ENCODE assay signal across 3 cellular contexts in the genomic region with DNA sequence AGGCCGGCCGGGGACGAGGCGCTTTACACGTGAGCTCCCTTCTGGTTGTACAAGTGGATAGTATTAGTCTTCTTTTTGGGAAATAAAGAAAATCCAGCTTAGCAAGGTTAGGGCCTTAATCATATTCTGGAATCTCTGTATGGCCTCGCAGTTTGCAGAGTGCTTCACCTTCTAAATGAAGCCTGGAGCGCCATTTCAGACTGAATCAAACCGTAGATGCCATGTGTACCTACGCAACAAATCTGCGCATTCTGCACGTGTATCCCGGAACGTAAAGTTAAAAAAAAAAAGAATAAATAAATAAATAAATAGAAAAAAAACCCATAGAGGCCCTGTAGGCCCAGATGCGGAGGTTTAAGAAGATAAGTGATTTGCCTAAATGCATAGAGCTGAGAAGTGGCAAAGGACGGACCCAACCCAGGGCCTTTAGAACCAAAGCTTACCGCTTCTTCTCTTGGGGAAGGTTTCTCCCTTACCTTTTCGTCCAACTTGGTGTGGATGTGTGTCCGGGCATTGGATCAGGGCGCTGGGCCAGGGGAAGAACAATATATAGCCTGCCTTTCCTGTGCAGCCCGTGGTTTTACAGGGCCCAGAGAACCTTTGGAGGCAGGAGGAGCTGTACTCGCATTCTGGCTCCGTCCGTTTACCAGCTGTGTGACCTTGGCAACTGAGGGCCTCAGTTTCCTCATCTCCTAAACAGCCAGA.
A peak's percentile ranks its signal among the peaks of the same experiment; 100 is the strongest.
TF ChIP-seq lines count a peak whose summit lies in the region.

No MANE protein-coding gene starts in this region.

TF ChIP-seq in SK-N-SH, 30 proteins besides CTCF, POLR2A, EP300 and RAD21:
- TF ChIP-seq TAF1 (IDR thresholded peaks at IDR 0.05; ENCODE audit: borderline replicate concordance, low read depth, low read length) (no peak), EZH2phosphoT487 (IDR thresholded peaks at IDR 0.05; ENCODE audit: borderline replicate concordance, low read depth) (no peak)

TF ChIP-seq in SK-N-SH treated with all-trans-retinoic acid at 6 μM for 48 hours, 23 proteins besides CTCF, POLR2A, EP300 and RAD21:
- TF ChIP-seq, protein P1, sequence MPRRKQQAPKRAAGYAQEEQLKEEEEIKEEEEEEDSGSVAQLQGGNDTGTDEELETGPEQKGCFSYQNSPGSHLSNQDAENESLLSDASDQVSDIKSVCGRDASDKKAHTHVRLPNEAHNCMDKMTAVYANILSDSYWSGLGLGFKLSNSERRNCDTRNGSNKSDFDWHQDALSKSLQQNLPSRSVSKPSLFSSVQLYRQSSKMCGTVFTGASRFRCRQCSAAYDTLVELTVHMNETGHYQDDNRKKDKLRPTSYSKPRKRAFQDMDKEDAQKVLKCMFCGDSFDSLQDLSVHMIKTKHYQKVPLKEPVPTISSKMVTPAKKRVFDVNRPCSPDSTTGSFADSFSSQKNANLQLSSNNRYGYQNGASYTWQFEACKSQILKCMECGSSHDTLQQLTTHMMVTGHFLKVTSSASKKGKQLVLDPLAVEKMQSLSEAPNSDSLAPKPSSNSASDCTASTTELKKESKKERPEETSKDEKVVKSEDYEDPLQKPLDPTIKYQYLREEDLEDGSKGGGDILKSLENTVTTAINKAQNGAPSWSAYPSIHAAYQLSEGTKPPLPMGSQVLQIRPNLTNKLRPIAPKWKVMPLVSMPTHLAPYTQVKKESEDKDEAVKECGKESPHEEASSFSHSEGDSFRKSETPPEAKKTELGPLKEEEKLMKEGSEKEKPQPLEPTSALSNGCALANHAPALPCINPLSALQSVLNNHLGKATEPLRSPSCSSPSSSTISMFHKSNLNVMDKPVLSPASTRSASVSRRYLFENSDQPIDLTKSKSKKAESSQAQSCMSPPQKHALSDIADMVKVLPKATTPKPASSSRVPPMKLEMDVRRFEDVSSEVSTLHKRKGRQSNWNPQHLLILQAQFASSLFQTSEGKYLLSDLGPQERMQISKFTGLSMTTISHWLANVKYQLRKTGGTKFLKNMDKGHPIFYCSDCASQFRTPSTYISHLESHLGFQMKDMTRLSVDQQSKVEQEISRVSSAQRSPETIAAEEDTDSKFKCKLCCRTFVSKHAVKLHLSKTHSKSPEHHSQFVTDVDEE (CRISPR knock-in tag; IDR thresholded peaks at IDR 0.05), result no peak
- no peak for TF ChIP-seq ZFP30 (CRISPR knock-in tag; IDR thresholded peaks at IDR 0.05)
- TF ChIP-seq ZNF565 (CRISPR knock-in tag; conservative IDR thresholded peaks at IDR 0.05; ENCODE audit: low read depth), result no peak
- TF ChIP-seq BACH2 (CRISPR knock-in tag; IDR thresholded peaks at IDR 0.05; ENCODE audit: borderline replicate concordance), result no peak
- TF ChIP-seq, protein P2, sequence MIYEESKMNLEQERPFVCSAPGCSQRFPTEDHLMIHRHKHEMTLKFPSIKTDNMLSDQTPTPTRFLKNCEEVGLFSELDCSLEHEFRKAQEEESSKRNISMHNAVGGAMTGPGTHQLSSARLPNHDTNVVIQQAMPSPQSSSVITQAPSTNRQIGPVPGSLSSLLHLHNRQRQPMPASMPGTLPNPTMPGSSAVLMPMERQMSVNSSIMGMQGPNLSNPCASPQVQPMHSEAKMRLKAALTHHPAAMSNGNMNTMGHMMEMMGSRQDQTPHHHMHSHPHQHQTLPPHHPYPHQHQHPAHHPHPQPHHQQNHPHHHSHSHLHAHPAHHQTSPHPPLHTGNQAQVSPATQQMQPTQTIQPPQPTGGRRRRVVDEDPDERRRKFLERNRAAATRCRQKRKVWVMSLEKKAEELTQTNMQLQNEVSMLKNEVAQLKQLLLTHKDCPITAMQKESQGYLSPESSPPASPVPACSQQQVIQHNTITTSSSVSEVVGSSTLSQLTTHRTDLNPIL (CRISPR knock-in tag; IDR thresholded peaks at IDR 0.05; ENCODE audit: low read depth), result no peak
- no peak for TF ChIP-seq ARNTL (CRISPR knock-in tag; IDR thresholded peaks at IDR 0.05; ENCODE audit: borderline replicate concordance, low read depth)
- TF ChIP-seq, protein P3, sequence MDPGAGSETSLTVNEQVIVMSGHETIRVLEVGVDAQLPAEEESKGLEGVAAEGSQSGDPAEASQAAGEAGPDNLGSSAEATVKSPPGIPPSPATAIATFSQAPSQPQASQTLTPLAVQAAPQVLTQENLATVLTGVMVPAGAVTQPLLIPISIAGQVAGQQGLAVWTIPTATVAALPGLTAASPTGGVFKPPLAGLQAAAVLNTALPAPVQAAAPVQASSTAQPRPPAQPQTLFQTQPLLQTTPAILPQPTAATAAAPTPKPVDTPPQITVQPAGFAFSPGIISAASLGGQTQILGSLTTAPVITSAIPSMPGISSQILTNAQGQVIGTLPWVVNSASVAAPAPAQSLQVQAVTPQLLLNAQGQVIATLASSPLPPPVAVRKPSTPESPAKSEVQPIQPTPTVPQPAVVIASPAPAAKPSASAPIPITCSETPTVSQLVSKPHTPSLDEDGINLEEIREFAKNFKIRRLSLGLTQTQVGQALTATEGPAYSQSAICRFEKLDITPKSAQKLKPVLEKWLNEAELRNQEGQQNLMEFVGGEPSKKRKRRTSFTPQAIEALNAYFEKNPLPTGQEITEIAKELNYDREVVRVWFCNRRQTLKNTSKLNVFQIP (CRISPR knock-in tag; IDR thresholded peaks at IDR 0.05; ENCODE audit: borderline replicate concordance, low read depth), result no peak
- no peak for TF ChIP-seq RARB (CRISPR knock-in tag; IDR thresholded peaks at IDR 0.05)
- TF ChIP-seq SNAI2 (CRISPR knock-in tag; IDR thresholded peaks at IDR 0.05), result no peak
- TF ChIP-seq TCF4 (CRISPR knock-in tag; IDR thresholded peaks at IDR 0.05; ENCODE audit: borderline replicate concordance), result no peak
TF ChIP-seq in SK-N-SH treated with all-trans-retinoic acid at 6 μM for 48 hours: peak in this region for 0.

TF ChIP-seq in HepG2, 621 proteins besides CTCF, POLR2A, EP300 and RAD21:
- TF ChIP-seq CCDC6 (CRISPR knock-in tag; IDR thresholded peaks at IDR 0.05) (0 out of 2 replicates have a peak, but pooled peaks have one; percentile 6), KDM1A (CRISPR knock-in tag; IDR thresholded peaks at IDR 0.05) (no peak)
TF ChIP-seq in HepG2: peak in this region for 1.
